Comparison of ENCODE assay signal across 1 cellular context in the genomic region with DNA sequence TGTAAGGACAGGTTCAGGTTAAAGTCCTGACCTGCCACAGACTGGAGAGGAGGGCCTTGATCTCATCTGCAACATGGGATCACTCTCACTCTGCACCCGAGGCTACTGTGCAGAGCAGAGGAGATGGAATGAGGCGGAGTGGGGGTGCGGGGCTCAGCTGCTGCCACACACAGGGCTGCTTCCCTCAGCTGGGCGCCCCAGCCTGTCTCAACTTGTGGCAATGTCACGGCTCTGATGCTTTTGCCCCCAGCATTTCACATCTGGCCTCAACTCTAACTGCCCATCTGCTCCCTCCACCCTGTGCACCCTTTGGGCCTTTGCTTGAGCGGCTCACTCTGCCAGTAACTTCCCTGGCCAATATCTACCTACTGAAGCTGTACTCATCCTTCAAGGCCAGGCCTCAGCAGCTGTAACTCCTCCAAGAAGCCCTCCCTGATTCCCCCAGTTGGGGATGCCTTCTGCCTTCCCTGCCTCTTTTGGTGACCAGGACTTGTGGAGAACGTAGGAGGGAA.
TF ChIP-seq lines count a peak whose summit lies in the region.

No MANE protein-coding gene starts in this region.

TF ChIP-seq in SK-N-SH, 30 proteins besides CTCF, POLR2A, EP300 and RAD21 (continued from another document):
- TF ChIP-seq, protein P1, sequence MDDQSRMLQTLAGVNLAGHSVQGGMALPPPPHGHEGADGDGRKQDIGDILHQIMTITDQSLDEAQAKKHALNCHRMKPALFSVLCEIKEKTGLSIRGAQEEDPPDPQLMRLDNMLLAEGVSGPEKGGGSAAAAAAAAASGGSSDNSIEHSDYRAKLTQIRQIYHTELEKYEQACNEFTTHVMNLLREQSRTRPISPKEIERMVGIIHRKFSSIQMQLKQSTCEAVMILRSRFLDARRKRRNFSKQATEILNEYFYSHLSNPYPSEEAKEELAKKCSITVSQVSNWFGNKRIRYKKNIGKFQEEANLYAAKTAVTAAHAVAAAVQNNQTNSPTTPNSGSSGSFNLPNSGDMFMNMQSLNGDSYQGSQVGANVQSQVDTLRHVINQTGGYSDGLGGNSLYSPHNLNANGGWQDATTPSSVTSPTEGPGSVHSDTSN (IDR thresholded peaks at IDR 0.05) = no peak
- TF ChIP-seq, protein P2, sequence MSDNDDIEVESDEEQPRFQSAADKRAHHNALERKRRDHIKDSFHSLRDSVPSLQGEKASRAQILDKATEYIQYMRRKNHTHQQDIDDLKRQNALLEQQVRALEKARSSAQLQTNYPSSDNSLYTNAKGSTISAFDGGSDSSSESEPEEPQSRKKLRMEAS (IDR thresholded peaks at IDR 0.05; ENCODE audit: low read depth) = no peak
- TF ChIP-seq RCOR1 (IDR thresholded peaks at IDR 0.05; ENCODE audit: low read length) = no peak
- TF ChIP-seq, protein P3, sequence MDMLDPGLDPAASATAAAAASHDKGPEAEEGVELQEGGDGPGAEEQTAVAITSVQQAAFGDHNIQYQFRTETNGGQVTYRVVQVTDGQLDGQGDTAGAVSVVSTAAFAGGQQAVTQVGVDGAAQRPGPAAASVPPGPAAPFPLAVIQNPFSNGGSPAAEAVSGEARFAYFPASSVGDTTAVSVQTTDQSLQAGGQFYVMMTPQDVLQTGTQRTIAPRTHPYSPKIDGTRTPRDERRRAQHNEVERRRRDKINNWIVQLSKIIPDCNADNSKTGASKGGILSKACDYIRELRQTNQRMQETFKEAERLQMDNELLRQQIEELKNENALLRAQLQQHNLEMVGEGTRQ (IDR thresholded peaks at IDR 0.05; ENCODE audit: borderline replicate concordance, low read depth, low read length) = no peak
- no peak for TF ChIP-seq POLR2AphosphoS5 (IDR thresholded peaks at IDR 0.05; ENCODE audit: low read depth, low read length)
- TF ChIP-seq, protein P4, sequence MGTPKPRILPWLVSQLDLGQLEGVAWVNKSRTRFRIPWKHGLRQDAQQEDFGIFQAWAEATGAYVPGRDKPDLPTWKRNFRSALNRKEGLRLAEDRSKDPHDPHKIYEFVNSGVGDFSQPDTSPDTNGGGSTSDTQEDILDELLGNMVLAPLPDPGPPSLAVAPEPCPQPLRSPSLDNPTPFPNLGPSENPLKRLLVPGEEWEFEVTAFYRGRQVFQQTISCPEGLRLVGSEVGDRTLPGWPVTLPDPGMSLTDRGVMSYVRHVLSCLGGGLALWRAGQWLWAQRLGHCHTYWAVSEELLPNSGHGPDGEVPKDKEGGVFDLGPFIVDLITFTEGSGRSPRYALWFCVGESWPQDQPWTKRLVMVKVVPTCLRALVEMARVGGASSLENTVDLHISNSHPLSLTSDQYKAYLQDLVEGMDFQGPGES (IDR thresholded peaks at IDR 0.05; ENCODE audit: low read depth, low read length) = no peak
- no peak for TF ChIP-seq EZH2phosphoT487 (IDR thresholded peaks at IDR 0.05; ENCODE audit: borderline replicate concordance, low read depth)
- TF ChIP-seq GABPA (IDR thresholded peaks at IDR 0.05; ENCODE audit: low read depth) = no peak
- TF ChIP-seq RFX5 (IDR thresholded peaks at IDR 0.05; ENCODE audit: low read length) = no peak
- TF ChIP-seq SIN3A (IDR thresholded peaks at IDR 0.05; ENCODE audit: borderline replicate concordance, low read depth, low read length) = no peak
- TF ChIP-seq, protein P5, sequence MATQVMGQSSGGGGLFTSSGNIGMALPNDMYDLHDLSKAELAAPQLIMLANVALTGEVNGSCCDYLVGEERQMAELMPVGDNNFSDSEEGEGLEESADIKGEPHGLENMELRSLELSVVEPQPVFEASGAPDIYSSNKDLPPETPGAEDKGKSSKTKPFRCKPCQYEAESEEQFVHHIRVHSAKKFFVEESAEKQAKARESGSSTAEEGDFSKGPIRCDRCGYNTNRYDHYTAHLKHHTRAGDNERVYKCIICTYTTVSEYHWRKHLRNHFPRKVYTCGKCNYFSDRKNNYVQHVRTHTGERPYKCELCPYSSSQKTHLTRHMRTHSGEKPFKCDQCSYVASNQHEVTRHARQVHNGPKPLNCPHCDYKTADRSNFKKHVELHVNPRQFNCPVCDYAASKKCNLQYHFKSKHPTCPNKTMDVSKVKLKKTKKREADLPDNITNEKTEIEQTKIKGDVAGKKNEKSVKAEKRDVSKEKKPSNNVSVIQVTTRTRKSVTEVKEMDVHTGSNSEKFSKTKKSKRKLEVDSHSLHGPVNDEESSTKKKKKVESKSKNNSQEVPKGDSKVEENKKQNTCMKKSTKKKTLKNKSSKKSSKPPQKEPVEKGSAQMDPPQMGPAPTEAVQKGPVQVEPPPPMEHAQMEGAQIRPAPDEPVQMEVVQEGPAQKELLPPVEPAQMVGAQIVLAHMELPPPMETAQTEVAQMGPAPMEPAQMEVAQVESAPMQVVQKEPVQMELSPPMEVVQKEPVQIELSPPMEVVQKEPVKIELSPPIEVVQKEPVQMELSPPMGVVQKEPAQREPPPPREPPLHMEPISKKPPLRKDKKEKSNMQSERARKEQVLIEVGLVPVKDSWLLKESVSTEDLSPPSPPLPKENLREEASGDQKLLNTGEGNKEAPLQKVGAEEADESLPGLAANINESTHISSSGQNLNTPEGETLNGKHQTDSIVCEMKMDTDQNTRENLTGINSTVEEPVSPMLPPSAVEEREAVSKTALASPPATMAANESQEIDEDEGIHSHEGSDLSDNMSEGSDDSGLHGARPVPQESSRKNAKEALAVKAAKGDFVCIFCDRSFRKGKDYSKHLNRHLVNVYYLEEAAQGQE (IDR thresholded peaks at IDR 0.05; ENCODE audit: low read depth, low read length) = no peak
- no peak for TF ChIP-seq FOXJ3 (CRISPR knock-in tag; IDR thresholded peaks at IDR 0.05)
- no peak for TF ChIP-seq SMC3 (IDR thresholded peaks at IDR 0.05; ENCODE audit: low read depth, low read length)
- no peak for TF ChIP-seq TCF12 (IDR thresholded peaks at IDR 0.05)
